In genomic region chr15:58752716-58753115, GRCh38 we compare ENCODE assay signal across 17 cellular contexts. TPM values are rescaled to one million over a fixed set of nuclear protein-coding genes. Genes with fewer than 3 reads are reported as not detected.
DNase-seq lines count a peak whose midpoint lies in the region; ATAC-seq lines count a peak whose summit lies in the region.
"Had no signal": no experiment of that assay in that cellular context is flagged by ENCODE, and none has a peak within 500 bp of the region (broad histone marks: within the 10 kb centered on the region; RNA-seq: fewer than 3 reads in every experiment).

No MANE protein-coding gene starts in this region.

- H2BK5ac ChIP-seq in mesenchymal stem cell (ENCODE audit: low read depth, low read length, poor library complexity, severe bottlenecking): no peak overlapping the region

- H2BK12ac ChIP-seq in mesenchymal stem cell (ENCODE audit: low read length in 2 of 2): no peak overlapping the region

- peak overlapping the region; percentile 25 for H3K27ac ChIP-seq in mesenchymal stem cell (ENCODE audit: low read length, poor library complexity, severe bottlenecking)
- H3K27ac ChIP-seq: 22Rv1, BLaER1, C4-2B had no signal

- H3K4me3 ChIP-seq in mesenchymal stem cell (ENCODE audit: insufficient read depth in 1 of 2, low read depth in 1 of 2, low read length in 2 of 2): no peak overlapping the region
- H3K4me3 ChIP-seq: BLaER1, HAP-1 had no signal

- no peak overlapping the region for H3K23ac ChIP-seq in mesenchymal stem cell (ENCODE audit: low read length in 2 of 2)

- peaks cover 1% of the 10 kb centered on the region for H3K4me1 ChIP-seq in mesenchymal stem cell (ENCODE audit: control insufficient read depth, insufficient read depth, low read depth, low read length)
- H3K4me1 ChIP-seq: HAP-1 had no signal

- peaks cover 5% of the 10 kb centered on the region for H3K36me3 Mint-ChIP-seq in activated CD4-positive, alpha-beta T cell treated with anti-CD3 and anti-CD28 coated beads, Interleukin-2, amount 10 ng/mL, durations not matched to agents 24 days and 14 days (ENCODE audit: low read depth)
- peaks cover 5% of the 10 kb centered on the region for H3K36me3 Mint-ChIP-seq in activated naive CD8-positive, alpha-beta T cell treated with anti-CD3 and anti-CD28 coated beads, Interleukin-2, amount 10 ng/mL, durations not matched to agents 7 days and 5 days
- H3K36me3 Mint-ChIP-seq in activated naive CD8-positive, alpha-beta T cell treated with anti-CD3 and anti-CD28 coated beads for 36 hours: peaks cover 5% of the 10 kb centered on the region
- H3K36me3 Mint-ChIP-seq: CD4-positive, CD25-positive, alpha-beta regulatory T cell had no signal

- H3K9me3 ChIP-seq in mesenchymal stem cell (ENCODE audit: control insufficient read depth, low read length): no peaks in the 10 kb centered on the region
- H3K9me3 ChIP-seq: BLaER1, Caco-2, HAP-1 had no signal

- H4K91ac ChIP-seq in mesenchymal stem cell (ENCODE audit: low read length): no peak overlapping the region

- no peak for ATAC-seq in activated naive CD8-positive, alpha-beta T cell treated with anti-CD3 and anti-CD28 coated beads, Interleukin-2, amount 10 ng/mL, durations not matched to agents 7 days and 5 days (ENCODE audit: low read depth)
- ATAC-seq: CD8-positive, alpha-beta T cell had no signal

- WGBS in mesenchymal stem cell: 99% methylated on average over 3 of the region's 3 CpGs

- no peak overlapping the region for H3K14ac ChIP-seq in mesenchymal stem cell (ENCODE audit: low read length in 2 of 2)

- H3K9ac ChIP-seq in mesenchymal stem cell (ENCODE audit: low read length): no peak overlapping the region
- H3K9ac ChIP-seq: BLaER1 had no signal

- no peak overlapping the region for H3K4ac ChIP-seq in mesenchymal stem cell (ENCODE audit: low read depth in 1 of 2, low read length in 2 of 2)

- no peaks in the 10 kb centered on the region for H3K27me3 ChIP-seq in mesenchymal stem cell (ENCODE audit: control insufficient read depth in 1 of 2, insufficient read depth in 1 of 2, low read length in 2 of 2)
- H3K27me3 ChIP-seq: BLaER1 had no signal

- H3K4me1 Mint-ChIP-seq in activated CD4-positive, alpha-beta T cell treated with anti-CD3 and anti-CD28 coated beads, Interleukin-2, amount 10 ng/mL, durations not matched to agents 24 days and 14 days: peaks cover 16% of the 10 kb centered on the region
- H3K4me1 Mint-ChIP-seq in activated naive CD8-positive, alpha-beta T cell treated with anti-CD3 and anti-CD28 coated beads, Interleukin-2, amount 10 ng/mL, durations not matched to agents 7 days and 5 days: peaks cover 14% of the 10 kb centered on the region
- H3K4me1 Mint-ChIP-seq in activated naive CD8-positive, alpha-beta T cell treated with anti-CD3 and anti-CD28 coated beads for 36 hours: peaks cover 9% of the 10 kb centered on the region

- H4K8ac ChIP-seq in mesenchymal stem cell (ENCODE audit: low read length): no peak overlapping the region

- POLR2A ChIA-PET in activated naive CD8-positive, alpha-beta T cell treated with anti-CD3 and anti-CD28 coated beads, Interleukin-2, amount 10 ng/mL, durations not matched to agents 7 days and 5 days (lab: Charles Lee): interaction anchor here (0.6 to 1.0 kb wide), 2 partner anchors 18 to 149 kb away, joined by 5 to 8 read pairs; partner anchors contain the start of gene MINDY2

- no peak overlapping the region for H3K27ac Mint-ChIP-seq in activated CD4-positive, alpha-beta T cell treated with anti-CD3 and anti-CD28 coated beads, Interleukin-2, amount 10 ng/mL, durations not matched to agents 24 days and 14 days
- H3K27ac Mint-ChIP-seq in activated naive CD8-positive, alpha-beta T cell treated with anti-CD3 and anti-CD28 coated beads, Interleukin-2, amount 10 ng/mL, durations not matched to agents 7 days and 5 days: peak overlapping the region; percentile 22
- H3K27ac Mint-ChIP-seq in activated naive CD8-positive, alpha-beta T cell treated with anti-CD3 and anti-CD28 coated beads for 36 hours: no peak overlapping the region
- H3K27ac Mint-ChIP-seq: B cell; CD4-positive, CD25-positive, alpha-beta regulatory T cell; CD8-positive, alpha-beta T cell had no signal

- peak overlapping the region in 1 of 2 experiments; percentile 29 for H3K18ac ChIP-seq in mesenchymal stem cell (ENCODE audit: low read depth in 1 of 2, low read length in 2 of 2)

- no peaks in the 10 kb centered on the region for H3K9me3 Mint-ChIP-seq in activated CD4-positive, alpha-beta T cell treated with anti-CD3 and anti-CD28 coated beads, Interleukin-2, amount 10 ng/mL, durations not matched to agents 24 days and 14 days
- H3K9me3 Mint-ChIP-seq in activated naive CD8-positive, alpha-beta T cell treated with anti-CD3 and anti-CD28 coated beads, Interleukin-2, amount 10 ng/mL, durations not matched to agents 7 days and 5 days: no peaks in the 10 kb centered on the region
- no peaks in the 10 kb centered on the region for H3K9me3 Mint-ChIP-seq in activated naive CD8-positive, alpha-beta T cell treated with anti-CD3 and anti-CD28 coated beads for 36 hours
- H3K9me3 Mint-ChIP-seq: CD4-positive, CD25-positive, alpha-beta regulatory T cell; CD8-positive, alpha-beta T cell had no signal

- no peak overlapping the region for H3K4me3 Mint-ChIP-seq in activated CD4-positive, alpha-beta T cell treated with anti-CD3 and anti-CD28 coated beads, Interleukin-2, amount 10 ng/mL, durations not matched to agents 24 days and 14 days
- H3K4me3 Mint-ChIP-seq in activated naive CD8-positive, alpha-beta T cell treated with anti-CD3 and anti-CD28 coated beads, Interleukin-2, amount 10 ng/mL, durations not matched to agents 7 days and 5 days: peak overlapping the region; percentile 23
- H3K4me3 Mint-ChIP-seq in activated naive CD8-positive, alpha-beta T cell treated with anti-CD3 and anti-CD28 coated beads for 36 hours: no peak overlapping the region
- H3K4me3 Mint-ChIP-seq: B cell; CD4-positive, CD25-positive, alpha-beta regulatory T cell; CD8-positive, alpha-beta T cell had no signal

- peak; percentile 70 for DNase-seq in activated CD4-positive, alpha-beta T cell treated with anti-CD3 and anti-CD28 coated beads, Interleukin-2, amount 10 ng/mL, durations not matched to agents 24 days and 14 days
- no peak for DNase-seq in activated CD4-positive, alpha-beta T cell treated with anti-CD3 and anti-CD28 coated beads for 48 hours
- peak; percentile 61 for DNase-seq in activated naive CD8-positive, alpha-beta T cell treated with anti-CD3 and anti-CD28 coated beads, Interleukin-2, amount 10 ng/mL, durations not matched to agents 7 days and 5 days
- DNase-seq in activated naive CD8-positive, alpha-beta T cell treated with anti-CD3 and anti-CD28 coated beads for 36 hours: no peak
- DNase-seq in mesenchymal stem cell (no peak), anterior cingulate cortex (lab: John Stamatoyannopoulos, UW) (no peak)
- DNase-seq: Caco-2; CD4-positive, CD25-positive, alpha-beta regulatory T cell; CD8-positive, alpha-beta T cell; DMS153; DND-41; GOT3 had no signal

- intact Hi-C loops in activated CD4-positive, alpha-beta T cell treated with anti-CD3 and anti-CD28 coated beads, Interleukin-2, amount 10 ng/mL, durations not matched to agents 24 days and 14 days (cut with micrococcal nuclease): loop anchor here (5.0 kb wide), 1 partner anchor 1045 kb away; the partner anchor contains the start of gene POLR2M

- H3K4me2 ChIP-seq in mesenchymal stem cell (ENCODE audit: low read length, poor library complexity, severe bottlenecking): no peak overlapping the region

- no peaks in the 10 kb centered on the region for H3K79me1 ChIP-seq in mesenchymal stem cell (replicated peaks; ENCODE audit: low read length, poor library complexity, severe bottlenecking)

- H3K27me3 Mint-ChIP-seq in activated CD4-positive, alpha-beta T cell treated with anti-CD3 and anti-CD28 coated beads, Interleukin-2, amount 10 ng/mL, durations not matched to agents 24 days and 14 days: no peaks in the 10 kb centered on the region
- H3K27me3 Mint-ChIP-seq in activated naive CD8-positive, alpha-beta T cell treated with anti-CD3 and anti-CD28 coated beads, Interleukin-2, amount 10 ng/mL, durations not matched to agents 7 days and 5 days: no peaks in the 10 kb centered on the region
- no peaks in the 10 kb centered on the region for H3K27me3 Mint-ChIP-seq in activated naive CD8-positive, alpha-beta T cell treated with anti-CD3 and anti-CD28 coated beads for 36 hours
- H3K27me3 Mint-ChIP-seq: B cell; CD4-positive, CD25-positive, alpha-beta regulatory T cell had no signal

- no peaks in the 10 kb centered on the region for H3K36me3 ChIP-seq in mesenchymal stem cell (ENCODE audit: control insufficient read depth in 1 of 2, insufficient read depth in 2 of 2, low read depth in 1 of 2, low read length in 2 of 2)
- H3K36me3 ChIP-seq: BLaER1, HAP-1 had no signal

- no peak overlapping the region for H2AFZ ChIP-seq in mesenchymal stem cell (ENCODE audit: low read depth, low read length)

- no peak overlapping the region for H2BK15ac ChIP-seq in mesenchymal stem cell (ENCODE audit: low read depth, poor library complexity, severe bottlenecking)

- no peak overlapping the region for H2AK5ac ChIP-seq in mesenchymal stem cell (ENCODE audit: low read length, severe bottlenecking)

- no peak overlapping the region for H2BK120ac ChIP-seq in mesenchymal stem cell (ENCODE audit: low read depth, low read length)

RNA-seq across cellular contexts. Expression of gene ADAM10, which starts 3.2 kb away (rescaled TPM):
- total RNA-seq in activated CD4-positive, alpha-beta T cell treated with anti-CD3 and anti-CD28 coated beads, Interleukin-2, amount 10 ng/mL, durations not matched to agents 24 days and 14 days: 103 and 111 TPM in 2 replicates
- 100 to 1,000 TPM; 173 to 175 TPM for total RNA-seq in activated naive CD8-positive, alpha-beta T cell treated with anti-CD3 and anti-CD28 coated beads, Interleukin-2, amount 10 ng/mL, durations not matched to agents 7 days and 5 days
- 10 to 100 TPM; 89.3 to 91.8 TPM for total RNA-seq in activated naive CD8-positive, alpha-beta T cell treated with anti-CD3 and anti-CD28 coated beads for 36 hours
- 313 TPM for polyA plus RNA-seq in mesenchymal stem cell (2013, experiment 1 of 2)
- polyA plus RNA-seq in mesenchymal stem cell (2013, experiment 2 of 2): 300 TPM

RNA-seq across cellular contexts. Expression of gene MINDY2, which starts 18.4 kb away (rescaled TPM):
- 10.1 and 10.9 TPM in 2 replicates for total RNA-seq in activated CD4-positive, alpha-beta T cell treated with anti-CD3 and anti-CD28 coated beads, Interleukin-2, amount 10 ng/mL, durations not matched to agents 24 days and 14 days
- total RNA-seq in activated naive CD8-positive, alpha-beta T cell treated with anti-CD3 and anti-CD28 coated beads, Interleukin-2, amount 10 ng/mL, durations not matched to agents 7 days and 5 days: 10 to 100 TPM; 19.0 to 20.2 TPM
- 1 to 10 TPM; 9.2 to 9.8 TPM for total RNA-seq in activated naive CD8-positive, alpha-beta T cell treated with anti-CD3 and anti-CD28 coated beads for 36 hours
- 13.3 TPM for polyA plus RNA-seq in mesenchymal stem cell (2013, experiment 1 of 2)
- polyA plus RNA-seq in mesenchymal stem cell (2013, experiment 2 of 2): 14.0 TPM

Comparison
In these comparisons a context has a peak if more than half of its experiments do, and no peak if none do; other contexts are left out.
1. DNase-seq: peak in activated CD4-positive, alpha-beta T cell treated with anti-CD3 and anti-CD28 coated beads, Interleukin-2, amount 10 ng/mL, durations not matched to agents 24 days and 14 days (single experiment) and activated naive CD8-positive, alpha-beta T cell treated with anti-CD3 and anti-CD28 coated beads, Interleukin-2, amount 10 ng/mL, durations not matched to agents 7 days and 5 days (single experiment); none in activated CD4-positive, alpha-beta T cell treated with anti-CD3 and anti-CD28 coated beads for 48 hours (single experiment), activated naive CD8-positive, alpha-beta T cell treated with anti-CD3 and anti-CD28 coated beads for 36 hours (single experiment), mesenchymal stem cell (single experiment) and anterior cingulate cortex (0 of 58).